20 cellular contexts compared by ENCODE assay signal in genomic region chr16:78237856-78238255, GRCh38.
"Had no signal": no experiment of that assay in that cellular context is flagged by ENCODE, and none has a peak within 500 bp of the region (broad histone marks: within the 10 kb centered on the region; RNA-seq: fewer than 3 reads in every experiment).

No MANE protein-coding gene starts in this region.

- H3K27ac Mint-ChIP-seq: effector memory CD8-positive, alpha-beta T cell; naive thymus-derived CD8-positive, alpha-beta T cell; stimulated activated memory B cell treated with anti-CD40 and anti-IgM and Interleukin-4, amounts not matched to agents 10 μg/mL and 1 μg/mL and 100 μg/mL, for 72 hours had no signal

- H3K27me3 Mint-ChIP-seq: effector memory CD8-positive, alpha-beta T cell; naive thymus-derived CD8-positive, alpha-beta T cell; stimulated activated memory B cell treated with anti-CD40 and anti-IgM and Interleukin-4, amounts not matched to agents 10 μg/mL and 1 μg/mL and 100 μg/mL, for 72 hours had no signal

- ATAC-seq: effector memory CD8-positive, alpha-beta T cell; naive thymus-derived CD8-positive, alpha-beta T cell; pancreas; stimulated activated memory B cell treated with anti-CD40 and anti-IgM and Interleukin-4, amounts not matched to agents 10 μg/mL and 1 μg/mL and 100 μg/mL, for 72 hours; stimulated activated naive CD8-positive, alpha-beta T cell treated with anti-CD3 and anti-CD28 coated beads, Interleukin-15, Interleukin-2, amounts not matched to agents 100 U/mL and 50 U/mL, for 24 hours had no signal

- H3K9me3 ChIP-seq: esophagus squamous epithelium, heart right ventricle, neutrophil, pancreas, spleen, suprapubic skin had no signal

- H3K4me3 Mint-ChIP-seq: effector memory CD8-positive, alpha-beta T cell; naive thymus-derived CD8-positive, alpha-beta T cell; stimulated activated memory B cell treated with anti-CD40 and anti-IgM and Interleukin-4, amounts not matched to agents 10 μg/mL and 1 μg/mL and 100 μg/mL, for 72 hours had no signal

- H3K9me3 Mint-ChIP-seq: effector memory CD8-positive, alpha-beta T cell; naive thymus-derived CD8-positive, alpha-beta T cell; stimulated activated memory B cell treated with anti-CD40 and anti-IgM and Interleukin-4, amounts not matched to agents 10 μg/mL and 1 μg/mL and 100 μg/mL, for 72 hours had no signal

- H3K27me3 ChIP-seq: esophagus squamous epithelium, heart right ventricle, neutrophil, pancreas, spleen, suprapubic skin had no signal

- H3K27ac ChIP-seq: esophagus squamous epithelium, neutrophil, pancreas, skin epidermis, spleen, suprapubic skin had no signal

- H3K4me3 ChIP-seq: esophagus squamous epithelium, heart right ventricle, pancreas, skin epidermis, spleen, suprapubic skin had no signal

- DNase-seq: caudate nucleus; cerebellar nuclear complex; cortex of kidney; effector memory CD8-positive, alpha-beta T cell; erythroblast; esophagus squamous epithelium; foreskin melanocyte; glutamatergic neuron; hippocampal formation; naive thymus-derived CD8-positive, alpha-beta T cell; pancreas; spleen; stimulated activated CD4-positive, alpha-beta T cell treated with anti-CD3 and anti-CD28 coated beads, Interleukin-4, amount 100 ng/mL, for 4 hours; stimulated activated naive CD8-positive, alpha-beta T cell treated with anti-CD3 and anti-CD28 coated beads, Interleukin-15, Interleukin-2, amounts not matched to agents 100 U/mL and 50 U/mL, for 24 hours; trophoblast cell had no signal

- H3K36me3 ChIP-seq: esophagus squamous epithelium, heart right ventricle, neutrophil, pancreas, spleen, suprapubic skin had no signal

- H3K4me1 Mint-ChIP-seq: stimulated activated memory B cell treated with anti-CD40 and anti-IgM and Interleukin-4, amounts not matched to agents 10 μg/mL and 1 μg/mL and 100 μg/mL, for 72 hours had no signal
